19 cellular contexts compared by ENCODE assay signal in the genomic region with DNA sequence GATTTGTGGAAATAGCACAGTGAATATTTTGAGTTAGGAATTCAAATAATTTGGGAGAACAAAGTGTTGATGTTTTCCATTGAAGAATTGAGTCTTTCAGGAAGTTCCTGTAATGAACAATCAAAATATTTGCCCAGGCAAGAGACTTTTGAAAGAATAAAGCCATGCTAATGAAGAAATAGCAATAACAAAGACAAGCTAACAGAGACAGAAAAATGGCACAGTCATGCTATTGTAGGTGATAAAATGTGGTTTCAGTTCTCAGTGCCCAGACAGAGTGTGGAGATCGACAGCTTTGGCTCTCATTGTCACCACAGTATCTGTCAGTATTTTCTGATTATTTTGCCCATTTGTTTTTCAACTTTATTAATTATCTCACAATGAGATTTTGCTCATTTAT.
"Had no signal": no experiment of that assay in that cellular context is flagged by ENCODE, and none has a peak within 500 bp of the region (broad histone marks: within the 10 kb centered on the region; RNA-seq: fewer than 3 reads in every experiment).

No MANE protein-coding gene starts in this region.

- H3K36me3 ChIP-seq: heart left ventricle, left lung, lower lobe of right lung, neural progenitor cell, ovary, stomach, thoracic aorta, transverse colon had no signal

- H3K9me3 ChIP-seq: heart left ventricle, left lung, lower lobe of right lung, ovary, stomach, thoracic aorta, transverse colon had no signal

- H3K27ac ChIP-seq: foreskin keratinocyte, heart left ventricle, left lung, lower lobe of right lung, neural progenitor cell, ovary, stomach, thoracic aorta, transverse colon had no signal

- DNase-seq: erythroblast; foreskin keratinocyte; heart left ventricle; hypothalamus; immature natural killer cell; left lung; lower lobe of right lung; nucleus accumbens; ovary; right cardiac atrium; small intestine; stimulated activated CD4-positive, alpha-beta T cell treated with anti-CD3 and anti-CD28 coated beads, Interleukin-12 subunit alpha, Interleukin-12 subunit beta, amount 100 ng/mL, for 4 hours; stimulated activated naive CD4-positive, alpha-beta T cell; stomach; substantia nigra; transverse colon had no signal

- H3K4me3 ChIP-seq: heart left ventricle, left lung, lower lobe of right lung, neural progenitor cell, ovary, stomach, thoracic aorta, transverse colon had no signal

- H3K27me3 ChIP-seq: foreskin keratinocyte, heart left ventricle, left lung, neural progenitor cell, ovary, stomach, transverse colon had no signal

- ATAC-seq: foreskin keratinocyte; heart left ventricle; left lung; lower lobe of right lung; natural killer cell treated with Interleukin-12 subunit alpha and Interleukin-12 subunit beta and Interleukin-15 and Interleukin-18, amount 100 ng/mL, for 72 hours; right cardiac atrium had no signal

- H3K4me1 ChIP-seq: foreskin keratinocyte, heart left ventricle, left lung, lower lobe of right lung, transverse colon had no signal
